8 cellular contexts compared by ENCODE assay signal in genomic region chr3:36907911-36908646, GRCh38. TPM values are rescaled to one million over a fixed set of nuclear protein-coding genes. Genes with fewer than 3 reads are reported as not detected.
DNase-seq lines count a peak whose midpoint lies in the region; ATAC-seq and TF ChIP-seq lines count a peak whose summit lies in the region.

No MANE protein-coding gene starts in this region.

- DNase-seq in DMS79 (lab: John Stamatoyannopoulos, UW) (peak; percentile 32), left cardiac atrium (peak; percentile 62), HK-2 (ENCODE audit: unreplicated experiment) (no peak)
- DNase-seq in activated naive CD8-positive, alpha-beta T cell treated with anti-CD3 and anti-CD28 coated beads, Interleukin-2, amount 10 ng/mL, durations not matched to agents 7 days and 5 days: peak; percentile 61
- DNase-seq in stimulated activated CD4-positive, alpha-beta T cell treated with anti-CD3 and anti-CD28 coated beads, Interleukin-12 subunit alpha, Interleukin-12 subunit beta, amount 100 ng/mL, for 48 hours (ENCODE audit: low read depth in 2 of 3, low spot score in 1 of 3): peak; percentile 34 to 49 (median 39)

- peak overlapping the region; percentile 98 for H3K27ac Mint-ChIP-seq in activated naive CD8-positive, alpha-beta T cell treated with anti-CD3 and anti-CD28 coated beads, Interleukin-2, amount 10 ng/mL, durations not matched to agents 7 days and 5 days

- no peaks in the 10 kb centered on the region for H3K79me2 ChIP-seq in SU-DHL-6 (ENCODE audit: insufficient read depth, low read length)

- peak overlapping the region; percentile 91 for H3K4me3 Mint-ChIP-seq in activated naive CD8-positive, alpha-beta T cell treated with anti-CD3 and anti-CD28 coated beads, Interleukin-2, amount 10 ng/mL, durations not matched to agents 7 days and 5 days

- H3K27me3 ChIP-seq in SU-DHL-6 (ENCODE audit: low read length): no peaks in the 10 kb centered on the region

- H3K4me1 Mint-ChIP-seq in activated naive CD8-positive, alpha-beta T cell treated with anti-CD3 and anti-CD28 coated beads, Interleukin-2, amount 10 ng/mL, durations not matched to agents 7 days and 5 days: peaks cover 49% of the 10 kb centered on the region

- H3K9me3 Mint-ChIP-seq in activated naive CD8-positive, alpha-beta T cell treated with anti-CD3 and anti-CD28 coated beads, Interleukin-2, amount 10 ng/mL, durations not matched to agents 7 days and 5 days: no peaks in the 10 kb centered on the region

- TF ChIP-seq CTCF in SU-DHL-6 (IDR thresholded peaks at IDR 0.05; ENCODE audit: insufficient read depth, low read length, poor library complexity, severe bottlenecking): no peak

- ATAC-seq in HG02885 (IDR thresholded peaks at IDR 0.05; ENCODE audit: poor library complexity, unreplicated experiment) (peak; percentile 25), left cardiac atrium (peak; percentile 62 to 77), GM18873 (IDR thresholded peaks at IDR 0.05; ENCODE audit: low FRiP score, unreplicated experiment) (no peak)
- ATAC-seq in activated naive CD8-positive, alpha-beta T cell treated with anti-CD3 and anti-CD28 coated beads, Interleukin-2, amount 10 ng/mL, durations not matched to agents 7 days and 5 days (ENCODE audit: low read depth): peak; percentile 67

- POLR2A ChIA-PET in activated naive CD8-positive, alpha-beta T cell treated with anti-CD3 and anti-CD28 coated beads, Interleukin-2, amount 10 ng/mL, durations not matched to agents 7 days and 5 days (lab: Charles Lee): interaction anchor here (1.1 to 3.4 kb wide), 6 partner anchors 16 to 85 kb away, joined by 3 to 20 read pairs (median 6); partner anchors contain the start of genes EPM2AIP1, MLH1 and TRANK1

- H3K9me3 ChIP-seq in SU-DHL-6 (ENCODE audit: insufficient read depth, low read length): no peaks in the 10 kb centered on the region

- H2AFZ ChIP-seq in SU-DHL-6 (ENCODE audit: low read depth, low read length, severe bottlenecking): peak overlapping the region; percentile 78

- H4K20me1 ChIP-seq in SU-DHL-6 (ENCODE audit: low read depth, low read length): no peaks in the 10 kb centered on the region

- no peaks in the 10 kb centered on the region for H3K36me3 ChIP-seq in SU-DHL-6 (ENCODE audit: low read length)

- no peaks in the 10 kb centered on the region for H3K27me3 Mint-ChIP-seq in activated naive CD8-positive, alpha-beta T cell treated with anti-CD3 and anti-CD28 coated beads, Interleukin-2, amount 10 ng/mL, durations not matched to agents 7 days and 5 days

- H3K27ac ChIP-seq in SU-DHL-6 (ENCODE audit: low read depth, low read length): peak overlapping the region; percentile 23; the same call in 1 of the 2 replicates

- H3K9ac ChIP-seq in SU-DHL-6 (ENCODE audit: low read length): peak overlapping the region; percentile 54

- intact Hi-C loops in left cardiac atrium (cut with DNase I): loop anchor here in 1 of 2 donors (5.0 kb wide), 1 partner anchor 49 kb away; no protein-coding TSS in a partner anchor

- peak overlapping the region; percentile 82 for H3K4me2 ChIP-seq in SU-DHL-6 (ENCODE audit: low read depth, low read length, poor library complexity, severe bottlenecking)

- no peaks in the 10 kb centered on the region for H3K9me2 ChIP-seq in SU-DHL-6 (replicated peaks; ENCODE audit: insufficient read depth, low read length)

- H3K4me3 ChIP-seq in SU-DHL-6 (ENCODE audit: insufficient read depth, low read length, poor library complexity, severe bottlenecking): peak overlapping the region; percentile 62

- H3K36me3 Mint-ChIP-seq in activated naive CD8-positive, alpha-beta T cell treated with anti-CD3 and anti-CD28 coated beads, Interleukin-2, amount 10 ng/mL, durations not matched to agents 7 days and 5 days: peaks cover 17% of the 10 kb centered on the region

- H3F3A ChIP-seq in SU-DHL-6 (ENCODE audit: insufficient read depth): peaks cover 21% of the 10 kb centered on the region

RNA-seq across cellular contexts. Expression of gene TRANK1, which starts 36.8 kb away (rescaled TPM):
- 100 to 1,000 TPM in 1 of 2 experiments, 10 to 100 TPM in 1; 99.6 to 102 TPM for total RNA-seq in activated naive CD8-positive, alpha-beta T cell treated with anti-CD3 and anti-CD28 coated beads, Interleukin-2, amount 10 ng/mL, durations not matched to agents 7 days and 5 days
- 10 to 100 TPM in 1 of 2 donors, 1 to 10 TPM in 1; 7.6 to 12.1 TPM for total RNA-seq in left cardiac atrium

Comparison
In these comparisons a context has a peak if more than half of its experiments do, and no peak if none do; other contexts are left out.
1. RNA of gene TRANK1, which starts 36.8 kb away (total RNA-seq): 99.6 to 102 TPM in activated naive CD8-positive, alpha-beta T cell treated with anti-CD3 and anti-CD28 coated beads, Interleukin-2, amount 10 ng/mL, durations not matched to agents 7 days and 5 days; 7.6 to 12.1 TPM in left cardiac atrium; every median in the first group is over 4 times any median in the second.